ENCODE assay signal across 17 cellular contexts in genomic region chr9:70392850-70393249, GRCh38. TPM values are rescaled to one million over a fixed set of nuclear protein-coding genes. Genes with fewer than 3 reads are reported as not detected.
DNase-seq lines count a peak whose midpoint lies in the region; ATAC-seq and TF ChIP-seq lines count a peak whose summit lies in the region.
"Had no signal": no experiment of that assay in that cellular context is flagged by ENCODE, and none has a peak within 500 bp of the region (broad histone marks: within the 10 kb centered on the region; RNA-seq: fewer than 3 reads in every experiment).

No MANE protein-coding gene starts in this region.

- no peak overlapping the region for H2BK5ac ChIP-seq in IMR-90 (ENCODE audit: low read depth, low read length, poor library complexity, severe bottlenecking)

- no peak overlapping the region for H2BK120ac ChIP-seq in IMR-90 (ENCODE audit: low read depth, low read length)

- dilution Hi-C loops in IMR-90 (cut with HindIII; ENCODE audit: low sequenced_read_pairs, unreplicated experiment): no loop called here

- H3K36me3 ChIP-seq in IMR-90 (ENCODE audit: control insufficient read depth, insufficient read depth, low read length): no peaks in the 10 kb centered on the region

- H3K9me1 ChIP-seq in IMR-90 (ENCODE audit: insufficient read depth, low read length): peaks cover 26% of the 10 kb centered on the region

- peaks cover 23% of the 10 kb centered on the region for H3K36me3 Mint-ChIP-seq in activated T-helper 17 cell treated with anti-CD3 and anti-CD28 coated beads, Interleukin-2, amount 50 U/mL, for 72 hours (ENCODE audit: low read depth)
- H3K36me3 Mint-ChIP-seq in immature natural killer cell: no peaks in the 10 kb centered on the region
- no peaks in the 10 kb centered on the region for H3K36me3 Mint-ChIP-seq in mesothelial cell of epicardium

- TF ChIP-seq CTCF in IMR-90 (conservative IDR thresholded peaks at IDR 0.05; ENCODE audit: low read depth, low read length) (no peak), mesothelial cell of epicardium (IDR thresholded peaks at IDR 0.05; ENCODE audit: unreplicated experiment) (no peak)

- no peak overlapping the region for H3K4me2 ChIP-seq in IMR-90 (ENCODE audit: low read depth, low read length)
- H3K4me2 ChIP-seq: GM23338 had no signal

- in situ Hi-C loops in IMR-90 (cut with MboI; ENCODE audit: low sequenced_read_pairs): no loop called here

- TF ChIP-seq RAD21 in IMR-90 (IDR thresholded peaks at IDR 0.05; ENCODE audit: low read length): no peak

- no peak overlapping the region for H3K14ac ChIP-seq in IMR-90 (replicated peaks; ENCODE audit: low read depth, low read length)

- peak overlapping the region; percentile 12 for H3K4me3 Mint-ChIP-seq in activated T-helper 17 cell treated with anti-CD3 and anti-CD28 coated beads, Interleukin-2, amount 50 U/mL, for 72 hours
- peak overlapping the region; percentile 52 to 76 (median 67) for H3K4me3 Mint-ChIP-seq in immature natural killer cell
- H3K4me3 Mint-ChIP-seq in mesothelial cell of epicardium: no peak overlapping the region
- H3K4me3 Mint-ChIP-seq: activated B cell treated with CpG ODN at 0.5 μM for 24 hours, endodermal cell, GM23338, T-helper 17 cell had no signal

- no peak for DNase-seq in IMR-90
- no peak for DNase-seq in immature natural killer cell
- DNase-seq in renal cortical epithelial cell (ENCODE audit: low read depth): peak; percentile 76
- DNase-seq in T-helper 2 cell: no peak
- DNase-seq in mesothelial cell of epicardium (ENCODE audit: low spot score in 2 of 2, unreplicated experiment in 2 of 2): no peak
- DNase-seq: activated B cell treated with CpG ODN at 0.5 μM for 24 hours; activated CD8-positive, alpha-beta memory T cell treated with anti-CD3 and anti-CD28 coated beads, Interleukin-2, amount 50 U/mL, for 48 hours; Caco-2; central memory CD4-positive, alpha-beta T cell; endodermal cell; NCI-H226; SHP77 treated with DMSO at 0.1 percent for 48 hours; T-helper 17 cell had no signal

- peaks cover 53% of the 10 kb centered on the region for H3K4me1 Mint-ChIP-seq in activated T-helper 17 cell treated with anti-CD3 and anti-CD28 coated beads, Interleukin-2, amount 50 U/mL, for 72 hours
- H3K4me1 Mint-ChIP-seq in immature natural killer cell (peaks cover 84 to 89% of the 10 kb centered on the region in 2 donors), mesothelial cell of epicardium (no peaks in the 10 kb centered on the region)
- H3K4me1 Mint-ChIP-seq: endodermal cell, GM23338 had no signal

- no peak overlapping the region for H4K8ac ChIP-seq in IMR-90 (ENCODE audit: low read depth in 2 of 2, low read length in 2 of 2)

- ATAC-seq in IMR-90 (ENCODE audit: low read depth) (peak; percentile 21; the same call in 1 of the 2 replicates), GM21825 (IDR thresholded peaks at IDR 0.05; ENCODE audit: unreplicated experiment) (no peak), GM19035 (IDR thresholded peaks at IDR 0.05; ENCODE audit: unreplicated experiment) (no peak)
- ATAC-seq in activated T-helper 17 cell treated with anti-CD3 and anti-CD28 coated beads, Interleukin-2, amount 50 U/mL, for 72 hours (replicated peaks): no peak
- ATAC-seq: GM23338 had no signal

- no peak overlapping the region for H3K27ac Mint-ChIP-seq in activated T-helper 17 cell treated with anti-CD3 and anti-CD28 coated beads, Interleukin-2, amount 50 U/mL, for 72 hours
- H3K27ac Mint-ChIP-seq in immature natural killer cell (peak overlapping the region; percentile 80 to 94 (median 87)), mesothelial cell of epicardium (no peak overlapping the region)
- H3K27ac Mint-ChIP-seq: activated B cell treated with CpG ODN at 0.5 μM for 24 hours, endodermal cell, GM23338, T-helper 17 cell had no signal

- BruUV-seq in IMR-90 (replicated peaks; lab: Mats Ljungman, UMichigan): no TSS peak

- H3K18ac ChIP-seq in IMR-90 (ENCODE audit: low read depth, low read length): no peak overlapping the region

- 83% methylated on average over 1 of the region's 3 CpGs; no CpG with 5 or more reads in 1 of the 2 experiments for WGBS in IMR-90 (ENCODE audit: extremely low coverage in 2 of 2, insufficient read length in 1 of 2), 2 experiments

- peaks cover 89% of the 10 kb centered on the region for H4K20me1 ChIP-seq in IMR-90 (ENCODE audit: insufficient read depth, low read length)

- H3K27me3 ChIP-seq in IMR-90 (ENCODE audit: control insufficient read depth, insufficient read depth, low read length): no peaks in the 10 kb centered on the region

- H3K4me1 ChIP-seq in IMR-90 (ENCODE audit: control insufficient read depth, insufficient read depth, low read length): peaks cover 17% of the 10 kb centered on the region
- H3K4me1 ChIP-seq: Caco-2 had no signal

- no peak overlapping the region for H3K56ac ChIP-seq in IMR-90 (ENCODE audit: extremely low read depth, insufficient read depth, low read length)

- H3K27ac ChIP-seq in IMR-90 (ENCODE audit: insufficient read depth, low read length): no peak overlapping the region

- H4K91ac ChIP-seq in IMR-90 (ENCODE audit: insufficient read depth, low read depth, low read length): no peak overlapping the region

- H2AK9ac ChIP-seq in IMR-90 (replicated peaks; ENCODE audit: low read depth, low read length, poor library complexity): no peak overlapping the region

- no peak overlapping the region for H2BK20ac ChIP-seq in IMR-90 (ENCODE audit: low read depth, low read length)

- POLR2A ChIA-PET in IMR-90 (lab: Charles Lee; ENCODE audit: unreplicated experiment): no interaction called here

- no peaks in the 10 kb centered on the region for H3K9me3 ChIP-seq in IMR-90 (ENCODE audit: control insufficient read depth, insufficient read depth, low read length)
- H3K9me3 ChIP-seq: Caco-2 had no signal

- TF ChIP-seq POLR2A in IMR-90 (IDR thresholded peaks at IDR 0.05; ENCODE audit: low read depth, low read length): no peak

- no peaks in the 10 kb centered on the region for H3K9me3 Mint-ChIP-seq in activated T-helper 17 cell treated with anti-CD3 and anti-CD28 coated beads, Interleukin-2, amount 50 U/mL, for 72 hours
- H3K9me3 Mint-ChIP-seq in immature natural killer cell (no peaks in the 10 kb centered on the region), mesothelial cell of epicardium (no peaks in the 10 kb centered on the region)
- H3K9me3 Mint-ChIP-seq: activated B cell treated with CpG ODN at 0.5 μM for 24 hours, endodermal cell, GM23338 had no signal

- no peak overlapping the region for H2AK5ac ChIP-seq in IMR-90 (ENCODE audit: low read depth, low read length)

- no peak overlapping the region for H3K23ac ChIP-seq in IMR-90 (ENCODE audit: low read depth, low read length)

- H2AFZ ChIP-seq in IMR-90 (replicated peaks; ENCODE audit: low read length, poor library complexity): no peak overlapping the region
- H2AFZ ChIP-seq: GM23338 had no signal

- no peak overlapping the region for H4K5ac ChIP-seq in IMR-90 (ENCODE audit: low read depth, low read length)

- no peaks in the 10 kb centered on the region for H3K27me3 Mint-ChIP-seq in activated T-helper 17 cell treated with anti-CD3 and anti-CD28 coated beads, Interleukin-2, amount 50 U/mL, for 72 hours
- H3K27me3 Mint-ChIP-seq in immature natural killer cell (ENCODE audit: low read depth in 3 of 3) (peaks cover 2 to 8% (median 2%) of the 10 kb centered on the region in 3 donors), mesothelial cell of epicardium (ENCODE audit: low read depth) (peaks cover 6% of the 10 kb centered on the region)
- H3K27me3 Mint-ChIP-seq: activated B cell treated with CpG ODN at 0.5 μM for 24 hours, T-helper 17 cell had no signal

- CTCF ChIA-PET in IMR-90 (lab: Yijun Ruan, JAX): interaction anchor here (0.6 to 0.9 kb wide), 2 partner anchors 30 to 1121 kb away, joined by 3 to 4 read pairs; no protein-coding TSS in a partner anchor

- H3K9ac ChIP-seq in IMR-90 (ENCODE audit: low read depth, low read length): no peak overlapping the region

- intact Hi-C loops in IMR-90 (cut with micrococcal nuclease): no loop called here

- H2BK15ac ChIP-seq in IMR-90 (ENCODE audit: low read depth, low read length): no peak overlapping the region

- H3K79me1 ChIP-seq in IMR-90 (ENCODE audit: low read depth in 1 of 2, low read length in 2 of 2): peaks cover 31 to 83% of the 10 kb centered on the region in 2 experiments

- no peak overlapping the region for H3K4me3 ChIP-seq in IMR-90 (ENCODE audit: insufficient read depth, low read depth, low read length)
- H3K4me3 ChIP-seq: GM23338 had no signal

- no peak overlapping the region for H3K4ac ChIP-seq in IMR-90 (ENCODE audit: low read depth, low read length)

TF ChIP-seq in IMR-90, 13 proteins besides CTCF, POLR2A, EP300 and RAD21 (continues in another document):
- TF ChIP-seq ELK1 (IDR thresholded peaks at IDR 0.05; ENCODE audit: borderline replicate concordance, low read depth, low read length) (no peak), FOS (IDR thresholded peaks at IDR 0.05; ENCODE audit: low read depth, low read length) (no peak), RFX5 (IDR thresholded peaks at IDR 0.05; ENCODE audit: low read depth, low read length) (no peak), CHD1 (IDR thresholded peaks at IDR 0.05; ENCODE audit: low read depth, low read length) (no peak), SMC3 (IDR thresholded peaks at IDR 0.05; ENCODE audit: low read depth, low read length) (no peak), BHLHE40 (IDR thresholded peaks at IDR 0.05; ENCODE audit: low read depth, low read length) (no peak), CEBPB (IDR thresholded peaks at IDR 0.05; ENCODE audit: low read depth, low read length) (no peak), MXI1 (IDR thresholded peaks at IDR 0.05; ENCODE audit: borderline replicate concordance, low read depth, low read length) (no peak), MAFK (IDR thresholded peaks at IDR 0.05; ENCODE audit: low read depth, low read length) (no peak), NFE2L2 (IDR thresholded peaks at IDR 0.05; ENCODE audit: low read depth, low read length) (no peak)

RNA-seq across cellular contexts. Expression of gene KLF9, which starts 21.6 kb away (rescaled TPM):
- total RNA-seq in IMR-90 (2012; rRNA removed): 7.5 and 11.4 TPM in 2 replicates
- 4.1 and 4.3 TPM in 2 replicates for polyA plus RNA-seq in IMR-90 (2012; rRNA removed)
- polyA plus RNA-seq in IMR-90 (2012; cell fraction: cytosol; rRNA removed): 3.1 and 9.3 TPM in 2 replicates
- 10.6 and 22.1 TPM in 2 replicates for polyA plus RNA-seq in IMR-90 (2012; cell fraction: nucleus; rRNA removed; ENCODE audit: low replicate concordance)
- 10 to 100 TPM in 1 of 2 donors, 1 to 10 TPM in 1; 9.1 to 19.0 TPM for total RNA-seq in activated T-helper 17 cell treated with anti-CD3 and anti-CD28 coated beads, Interleukin-2, amount 50 U/mL, for 72 hours
- 1 to 10 TPM; 1.1 to 3.0 (median 1.3) TPM for polyA plus RNA-seq in immature natural killer cell
- 20.7 and 30.9 TPM in 2 replicates for total RNA-seq in renal cortical epithelial cell
- 3.4 to 3.7 TPM (median 3.6 TPM) in 3 replicates for total RNA-seq in mesothelial cell of epicardium

Comparison
In these comparisons a context has a peak if more than half of its experiments do, and no peak if none do; other contexts are left out.
1. H3K27ac Mint-ChIP-seq: peak in immature natural killer cell (6 of 6); none in activated T-helper 17 cell treated with anti-CD3 and anti-CD28 coated beads, Interleukin-2, amount 50 U/mL, for 72 hours (single experiment) and mesothelial cell of epicardium (single experiment).